In the genomic region with DNA sequence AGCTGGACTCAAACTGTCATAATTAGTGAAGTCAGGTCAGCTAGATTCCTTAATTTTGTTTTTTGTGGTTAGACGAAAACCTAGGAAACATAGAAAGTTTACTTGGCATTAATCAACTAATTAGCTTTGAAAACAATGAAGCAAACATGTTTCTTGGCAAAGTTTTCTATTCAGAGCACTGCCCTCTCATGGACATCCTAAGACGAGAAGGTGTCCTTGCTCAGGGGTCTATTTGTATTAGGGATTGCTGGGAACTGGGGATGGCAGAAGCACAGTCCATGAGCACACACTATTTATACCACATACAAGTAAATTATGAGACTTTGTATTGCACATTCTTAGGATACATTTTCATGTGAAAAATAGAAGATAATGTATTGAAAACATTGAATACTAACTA, we compare ENCODE assay signal across 18 cellular contexts. TPM values are rescaled to one million over a fixed set of nuclear protein-coding genes. Genes with fewer than 3 reads are reported as not detected.
DNase-seq lines count a peak whose midpoint lies in the region; ATAC-seq and TF ChIP-seq lines count a peak whose summit lies in the region.
"Had no signal": no experiment of that assay in that cellular context is flagged by ENCODE, and none has a peak within 500 bp of the region (broad histone marks: within the 10 kb centered on the region; RNA-seq: fewer than 3 reads in every experiment).

No MANE protein-coding gene starts in this region.

- peaks cover 4% of the 10 kb centered on the region for H3K4me1 ChIP-seq in OCI-LY7 (ENCODE audit: insufficient read depth, low read length, poor library complexity, severe bottlenecking)
- H3K4me1 ChIP-seq in upper lobe of right lung: no peaks in the 10 kb centered on the region
- H3K4me1 ChIP-seq in heart right ventricle: peaks cover 0 to 21% (median 12%) of the 10 kb centered on the region in 9 donors

- H3K36me3 ChIP-seq in OCI-LY7 (ENCODE audit: insufficient read depth, low read length) (peaks cover 8% of the 10 kb centered on the region), upper lobe of right lung (no peaks in the 10 kb centered on the region), heart right ventricle (peaks cover 0 to 7% (median 0%) of the 10 kb centered on the region in 9 donors)

- no peak for ATAC-seq in upper lobe of right lung
- ATAC-seq in heart right ventricle: no peak
- ATAC-seq: stimulated activated effector memory CD8-positive, alpha-beta T cell treated with anti-CD3 and anti-CD28 coated beads, Interleukin-12 subunit alpha, Interleukin-12 subunit beta, amount 100 ng/mL, for 72 hours had no signal

- peak; percentile 41; the same call in 1 of the 2 replicates for TF ChIP-seq CTCF in OCI-LY7 (conservative IDR thresholded peaks at IDR 0.05; ENCODE audit: low read length)
- peak; percentile 32 for TF ChIP-seq CTCF in type B pancreatic cell (conservative IDR thresholded peaks at IDR 0.05)
- no peak for TF ChIP-seq CTCF in upper lobe of right lung (IDR thresholded peaks at IDR 0.05)
- TF ChIP-seq CTCF in heart right ventricle (IDR thresholded peaks at IDR 0.05): peak in 3 of 9 donors; percentile 29 to 39 (median 35)

- no peaks in the 10 kb centered on the region for H3K9me2 ChIP-seq in OCI-LY7 (ENCODE audit: insufficient read depth, low read length)

- H3K4me2 ChIP-seq in OCI-LY7 (ENCODE audit: low read length): no peak overlapping the region

- 34 to 48% methylated on average over 2 of the region's 2 CpGs for WGBS in heart right ventricle, 2 donors

- H3K27ac ChIP-seq in OCI-LY7 (ENCODE audit: low read depth, low read length, poor library complexity, severe bottlenecking): no peak overlapping the region
- no peak overlapping the region for H3K27ac ChIP-seq in upper lobe of right lung
- no peak overlapping the region for H3K27ac ChIP-seq in heart right ventricle
- H3K27ac ChIP-seq: esophagus squamous epithelium, RWPE1, tibial nerve had no signal

- H3K27ac Mint-ChIP-seq in dendritic cell treated with granulocyte-macrophage colony-stimulating factor and Interleukin-4, amounts not matched to agents 40 ng/mL and 50 ng/mL, for 4 days: peak overlapping the region; percentile 25
- no peak overlapping the region for H3K27ac Mint-ChIP-seq in type B pancreatic cell

- no peaks in the 10 kb centered on the region for H3K27me3 Mint-ChIP-seq in dendritic cell treated with granulocyte-macrophage colony-stimulating factor and Interleukin-4, amounts not matched to agents 40 ng/mL and 50 ng/mL, for 4 days
- H3K27me3 Mint-ChIP-seq in type B pancreatic cell: no peaks in the 10 kb centered on the region

- DNase-seq in NCI-H82 (lab: John Stamatoyannopoulos, UW): peak; percentile 21
- no peak for DNase-seq in NCI-H82 treated with DMSO at 0.1 percent for 48 hours (lab: John Stamatoyannopoulos, UW; ENCODE audit: unreplicated experiment)
- DNase-seq in OCI-LY7 (ENCODE audit: low spot score): no peak
- DNase-seq in type B pancreatic cell (ENCODE audit: extremely low spot score, unreplicated experiment): no peak
- no peak for DNase-seq in upper lobe of right lung
- no peak for DNase-seq in cerebellar nuclear complex (lab: John Stamatoyannopoulos, UW)
- no peak for DNase-seq in heart right ventricle
- DNase-seq: activated CD8-positive, alpha-beta memory T cell treated with anti-CD3 and anti-CD28 coated beads, Interleukin-2, amount 50 U/mL, for 48 hours; activated naive CD4-positive, alpha-beta T cell; dorsolateral prefrontal cortex; esophagus squamous epithelium; hippocampal formation; mucosa of descending colon; NCI-H510A treated with DMSO at 0.1 percent for 48 hours had no signal

- POLR2A ChIA-PET in OCI-LY7 (lab: Charles Lee): no interaction called here

- H2AFZ ChIP-seq in OCI-LY7 (ENCODE audit: low read length): no peak overlapping the region

- H3K36me3 Mint-ChIP-seq in dendritic cell treated with granulocyte-macrophage colony-stimulating factor and Interleukin-4, amounts not matched to agents 40 ng/mL and 50 ng/mL, for 4 days (ENCODE audit: low read depth): peaks cover 7% of the 10 kb centered on the region
- H3K36me3 Mint-ChIP-seq in type B pancreatic cell: peaks cover 15% of the 10 kb centered on the region

- no peak overlapping the region for H3K4me3 ChIP-seq in OCI-LY7 (ENCODE audit: low read depth, low read length, poor library complexity, severe bottlenecking)
- H3K4me3 ChIP-seq in upper lobe of right lung: no peak overlapping the region
- H3K4me3 ChIP-seq in heart right ventricle: no peak overlapping the region
- H3K4me3 ChIP-seq: dorsolateral prefrontal cortex, esophagus squamous epithelium, mucosa of descending colon, tibial nerve had no signal

- no peaks in the 10 kb centered on the region for H3K9me3 Mint-ChIP-seq in dendritic cell treated with granulocyte-macrophage colony-stimulating factor and Interleukin-4, amounts not matched to agents 40 ng/mL and 50 ng/mL, for 4 days
- no peaks in the 10 kb centered on the region for H3K9me3 Mint-ChIP-seq in type B pancreatic cell
- H3K9me3 Mint-ChIP-seq: stimulated activated effector memory CD8-positive, alpha-beta T cell treated with anti-CD3 and anti-CD28 coated beads, Interleukin-12 subunit alpha, Interleukin-12 subunit beta, amount 100 ng/mL, for 72 hours had no signal

- no peak overlapping the region for H3K4me3 Mint-ChIP-seq in dendritic cell treated with granulocyte-macrophage colony-stimulating factor and Interleukin-4, amounts not matched to agents 40 ng/mL and 50 ng/mL, for 4 days
- H3K4me3 Mint-ChIP-seq in type B pancreatic cell: no peak overlapping the region

- CTCF ChIA-PET in OCI-LY7 (lab: Charles Lee; ENCODE audit: unreplicated experiment): no interaction called here

- H3K79me2 ChIP-seq in OCI-LY7 (ENCODE audit: insufficient read depth, low read depth, low read length): no peaks in the 10 kb centered on the region

- BruUV-seq in OCI-LY7 (replicated peaks; lab: Mats Ljungman, UMichigan): no TSS peak

- no peaks in the 10 kb centered on the region for H4K20me1 ChIP-seq in OCI-LY7 (ENCODE audit: insufficient read depth, low read length)

- no peaks in the 10 kb centered on the region for H3K27me3 ChIP-seq in upper lobe of right lung
- H3K27me3 ChIP-seq in heart right ventricle: no peaks in the 10 kb centered on the region
- H3K27me3 ChIP-seq: dorsolateral prefrontal cortex, esophagus squamous epithelium, tibial nerve had no signal

- H3K9me3 ChIP-seq in OCI-LY7 (ENCODE audit: low read length) (no peaks in the 10 kb centered on the region), upper lobe of right lung (no peaks in the 10 kb centered on the region), heart right ventricle (no peaks in the 10 kb centered on the region)
- H3K9me3 ChIP-seq: esophagus squamous epithelium, mucosa of descending colon, tibial nerve had no signal

- intact Hi-C loops in OCI-LY7 (cut with micrococcal nuclease; ENCODE audit: unreplicated experiment): loop anchor here (5.0 kb wide), 1 partner anchor 430 kb away; a partner anchor contains a TSS
- intact Hi-C loops in dendritic cell treated with granulocyte-macrophage colony-stimulating factor and Interleukin-4, amounts not matched to agents 40 ng/mL and 50 ng/mL, for 4 days (cut with micrococcal nuclease): loop anchor here (5.0 kb wide), 1 partner anchor 155 kb away; a partner anchor contains a TSS
- intact Hi-C loops in upper lobe of right lung (cut with DNase I): no loop called here
- intact Hi-C loops in heart right ventricle (cut with DNase I): loop anchor here in 1 of 10 donors (10.0 kb wide), 1 partner anchor 153 kb away; a partner anchor contains a TSS

- H3K4me1 Mint-ChIP-seq in dendritic cell treated with granulocyte-macrophage colony-stimulating factor and Interleukin-4, amounts not matched to agents 40 ng/mL and 50 ng/mL, for 4 days (ENCODE audit: low read depth): peaks cover 41% of the 10 kb centered on the region
- H3K4me1 Mint-ChIP-seq in type B pancreatic cell (ENCODE audit: unreplicated experiment): peaks cover 20% of the 10 kb centered on the region

RNA-seq across cellular contexts. Expression of a gene that starts 49.7 kb away (rescaled TPM):
- total RNA-seq in OCI-LY7 (2014; rRNA removed; shearing (Covaris generic)): 10.7 and 20.5 TPM in 2 replicates
- 27.2 and 29.4 TPM in 2 replicates for total RNA-seq in OCI-LY7 (2022)
- total RNA-seq in type B pancreatic cell (ENCODE audit: low replicate concordance): 9.9 and 16.0 TPM in 2 replicates
- 9.1 TPM for total RNA-seq in upper lobe of right lung
- 1 to 10 TPM; 2.6 to 5.5 (median 3.8) TPM for total RNA-seq in heart right ventricle
- 1 to 10 TPM; 5.0 to 5.5 TPM for polyA plus RNA-seq in heart right ventricle

RNA-seq across cellular contexts. Expression of a gene that starts 56.3 kb away (rescaled TPM):
- not detected in 2 replicates for total RNA-seq in OCI-LY7 (2014; rRNA removed; shearing (Covaris generic))
- total RNA-seq in OCI-LY7 (2022): not detected in 2 replicates
- total RNA-seq in type B pancreatic cell (ENCODE audit: low replicate concordance): 0.93 and 1.6 TPM in 2 replicates
- 3.7 TPM for total RNA-seq in upper lobe of right lung
- under 1 TPM in 4 of 10 donors, not detected in 6; 0.10 to 0.30 (median 0.21) TPM for total RNA-seq in heart right ventricle
- under 1 TPM; 0.04 to 0.37 TPM for polyA plus RNA-seq in heart right ventricle
